26 cellular contexts compared by ENCODE assay signal in genomic region chr1:151545542-151545941, GRCh38. TPM values are rescaled to one million over a fixed set of nuclear protein-coding genes. Genes with fewer than 3 reads are reported as not detected.
A peak's percentile ranks its signal among the peaks of the same experiment; 100 is the strongest.
DNase-seq lines count a peak whose midpoint lies in the region; ATAC-seq and TF ChIP-seq lines count a peak whose summit lies in the region.
"Had no signal": no experiment of that assay in that cellular context is flagged by ENCODE, and none has a peak within 500 bp of the region (broad histone marks: within the 10 kb centered on the region; RNA-seq: fewer than 3 reads in every experiment).

No MANE protein-coding gene starts in this region.

- H3K27me3 Mint-ChIP-seq in GM23338 (ENCODE audit: insufficient read depth, low read depth, poor library complexity) = peaks cover 10% of the 10 kb centered on the region
- peaks cover 8% of the 10 kb centered on the region for H3K27me3 Mint-ChIP-seq in T-helper 17 cell
- H3K27me3 Mint-ChIP-seq in T-helper 2 cell treated with Interferon-gamma antibody and Interleukin-4, amounts not matched to agents 5 μg/mL and 100 μg/mL, for 36 hours (ENCODE audit: low read depth) = peaks cover 15% of the 10 kb centered on the region
- H3K27me3 Mint-ChIP-seq: CD4-positive, CD25-positive, alpha-beta regulatory T cell had no signal

- H2AFZ ChIP-seq in GM23338 = no peak overlapping the region

- H4K20me1 ChIP-seq in GM23338 (replicated peaks; ENCODE audit: insufficient read depth) = peaks cover 6% of the 10 kb centered on the region; the same call in 1 of the 2 replicates

- no peaks in the 10 kb centered on the region; the same call in 2 of the 3 replicates for H3K9me3 Mint-ChIP-seq in GM23338
- no peaks in the 10 kb centered on the region for H3K9me3 Mint-ChIP-seq in T-helper 2 cell treated with Interferon-gamma antibody and Interleukin-4, amounts not matched to agents 5 μg/mL and 100 μg/mL, for 36 hours
- H3K9me3 Mint-ChIP-seq: activated naive CD4-positive, alpha-beta T cell treated with anti-CD3 and anti-CD28 coated beads for 36 hours; CD4-positive, CD25-positive, alpha-beta regulatory T cell; memory B cell; naive B cell; stimulated activated effector memory CD8-positive, alpha-beta T cell treated with anti-CD3 and anti-CD28 coated beads, Interleukin-12 subunit alpha, Interleukin-12 subunit beta, amount 100 ng/mL, for 72 hours had no signal

- H3K4me1 Mint-ChIP-seq in GM23338 = peaks cover 35% of the 10 kb centered on the region
- peaks cover 22% of the 10 kb centered on the region for H3K4me1 Mint-ChIP-seq in T-helper 17 cell
- H3K4me1 Mint-ChIP-seq in T-helper 2 cell treated with Interferon-gamma antibody and Interleukin-4, amounts not matched to agents 5 μg/mL and 100 μg/mL, for 36 hours (ENCODE audit: low read depth) = peaks cover 18% of the 10 kb centered on the region

- H3K9ac ChIP-seq in subcutaneous abdominal adipose tissue (ENCODE audit: low read length in 5 of 5) = no peak overlapping the region

- H3K4me3 ChIP-seq in GM23338 = no peak overlapping the region
- H3K4me3 ChIP-seq in subcutaneous abdominal adipose tissue (ENCODE audit: low read depth in 1 of 5, low read length in 5 of 5) = no peak overlapping the region
- H3K4me3 ChIP-seq: Peyer's patch, SJSA1, vagina had no signal

- no peaks in the 10 kb centered on the region for H3F3A ChIP-seq in GM23338 (replicated peaks; ENCODE audit: low read depth)

- no peak for TF ChIP-seq CTCF in GM23338 (conservative IDR thresholded peaks at IDR 0.05; ENCODE audit: low read depth in 2 of 2)

- H3K27ac ChIP-seq in GM23338 (ENCODE audit: low read depth) (0 out of 2 replicates have a peak overlapping the region, but pooled peaks have one; percentile 29), subcutaneous abdominal adipose tissue (ENCODE audit: low read depth, low read length) (peak overlapping the region; percentile 23)
- H3K27ac ChIP-seq: Peyer's patch, vagina had no signal

- DNase-seq in GM23338 (ENCODE audit: low spot score) (no peak), T-helper 17 cell (no peak), glomerular visceral epithelial cell (ENCODE audit: extremely low spot score) (peak; percentile 24), activated gamma-delta T cell (lab: John Stamatoyannopoulos, UW) (no peak)
- DNase-seq in activated T-cell treated with anti-CD3 and anti-CD28 coated beads, Interleukin-2, amount 50 U/mL, for 1 hour = no peak
- no peak for DNase-seq in T-helper 2 cell treated with Interferon-gamma antibody and Interleukin-4, amounts not matched to agents 5 μg/mL and 100 μg/mL, for 36 hours (ENCODE audit: low spot score)
- DNase-seq: activated CD4-positive, alpha-beta T cell treated with anti-CD3 and anti-CD28 coated beads for 4 hours; activated CD8-positive, alpha-beta memory T cell treated with anti-CD3 and anti-CD28 coated beads for 24 hours; activated naive CD4-positive, alpha-beta T cell treated with anti-CD3 and anti-CD28 coated beads for 36 hours; activated T-cell treated with anti-CD3 and anti-CD28 coated beads, Interleukin-2, amount 50 U/mL, for 48 hours; CD4-positive, CD25-positive, alpha-beta regulatory T cell; dermis blood vessel endothelial cell; DMS 273 treated with DMSO at 0.1 percent for 48 hours; head of caudate nucleus; Karpas-422; left cardiac atrium; naive B cell; NCI-H1694; NCI-H2171; NCI-H526 had no signal

- no peaks in the 10 kb centered on the region for H3K9me2 ChIP-seq in GM23338 (ENCODE audit: insufficient read depth)

- H3K36me3 ChIP-seq in GM23338 (ENCODE audit: insufficient read depth) (no peaks in the 10 kb centered on the region), subcutaneous abdominal adipose tissue (ENCODE audit: control insufficient read depth in 5 of 5, insufficient read depth in 5 of 5, low read length in 5 of 5) (no peaks in the 10 kb centered on the region)
- H3K36me3 ChIP-seq: Peyer's patch, vagina had no signal

- no peak overlapping the region for H3K4me2 ChIP-seq in GM23338

- H3K4me3 Mint-ChIP-seq in GM23338 (no peak overlapping the region), T-helper 17 cell (no peak overlapping the region)
- H3K4me3 Mint-ChIP-seq in T-helper 2 cell treated with Interferon-gamma antibody and Interleukin-4, amounts not matched to agents 5 μg/mL and 100 μg/mL, for 36 hours = no peak overlapping the region
- H3K4me3 Mint-ChIP-seq: activated naive CD4-positive, alpha-beta T cell treated with anti-CD3 and anti-CD28 coated beads for 36 hours; memory B cell; naive B cell; stimulated activated effector memory CD8-positive, alpha-beta T cell treated with anti-CD3 and anti-CD28 coated beads, Interleukin-12 subunit alpha, Interleukin-12 subunit beta, amount 100 ng/mL, for 72 hours had no signal

- H3K4me1 ChIP-seq in GM23338 (ENCODE audit: insufficient read depth) (peaks cover 17% of the 10 kb centered on the region), subcutaneous abdominal adipose tissue (ENCODE audit: control insufficient read depth in 5 of 5, insufficient read depth in 5 of 5, low read length in 5 of 5) (peaks cover 3 to 55% (median 34%) of the 10 kb centered on the region in 5 donors)

- ATAC-seq in GM23338 = no peak
- no peak for ATAC-seq in T-helper 17 cell
- ATAC-seq: left cardiac atrium; stimulated activated effector memory CD8-positive, alpha-beta T cell treated with anti-CD3 and anti-CD28 coated beads, Interleukin-12 subunit alpha, Interleukin-12 subunit beta, amount 100 ng/mL, for 72 hours had no signal

- H3K36me3 Mint-ChIP-seq in GM23338 (ENCODE audit: low read depth) = no peaks in the 10 kb centered on the region; the same call in 2 of the 3 replicates
- no peaks in the 10 kb centered on the region for H3K36me3 Mint-ChIP-seq in T-helper 17 cell (ENCODE audit: low read depth)
- H3K36me3 Mint-ChIP-seq in T-helper 2 cell treated with Interferon-gamma antibody and Interleukin-4, amounts not matched to agents 5 μg/mL and 100 μg/mL, for 36 hours (ENCODE audit: low read depth) = no peaks in the 10 kb centered on the region
- H3K36me3 Mint-ChIP-seq: memory B cell had no signal

- H3K9me3 ChIP-seq in T-helper 17 cell (ENCODE audit: control insufficient read depth, low read length, poor library complexity, severe bottlenecking) (no peaks in the 10 kb centered on the region), subcutaneous abdominal adipose tissue (ENCODE audit: control insufficient read depth in 5 of 5, low read length in 5 of 5) (no peaks in the 10 kb centered on the region)
- H3K9me3 ChIP-seq: Peyer's patch, SJSA1, vagina had no signal

- H3K79me2 ChIP-seq in GM23338 (replicated peaks; ENCODE audit: insufficient read depth) = peaks cover 65% of the 10 kb centered on the region

- H3K27ac Mint-ChIP-seq in GM23338 (peak overlapping the region; percentile 16; the same call in 1 of the 2 replicates), T-helper 17 cell (peak overlapping the region; percentile 37)
- no peak overlapping the region for H3K27ac Mint-ChIP-seq in T-helper 2 cell treated with Interferon-gamma antibody and Interleukin-4, amounts not matched to agents 5 μg/mL and 100 μg/mL, for 36 hours
- H3K27ac Mint-ChIP-seq: activated naive CD4-positive, alpha-beta T cell treated with anti-CD3 and anti-CD28 coated beads for 36 hours; CD4-positive, CD25-positive, alpha-beta regulatory T cell; memory B cell; naive B cell; stimulated activated effector memory CD8-positive, alpha-beta T cell treated with anti-CD3 and anti-CD28 coated beads, Interleukin-12 subunit alpha, Interleukin-12 subunit beta, amount 100 ng/mL, for 72 hours had no signal

- 0 out of 2 replicates have a peak, but pooled peaks cover 6% of the 10 kb centered on the region for H3K27me3 ChIP-seq in GM23338 (ENCODE audit: insufficient read depth)
- H3K27me3 ChIP-seq in subcutaneous abdominal adipose tissue (ENCODE audit: control insufficient read depth in 5 of 5, insufficient read depth in 4 of 5, low read length in 5 of 5) = no peaks in the 10 kb centered on the region
- H3K27me3 ChIP-seq: Peyer's patch, SJSA1, vagina had no signal

TF ChIP-seq in GM23338, 12 proteins besides CTCF, POLR2A, EP300 and RAD21:
- TF ChIP-seq EZH2 (IDR thresholded peaks at IDR 0.05; ENCODE audit: low read depth, unreplicated experiment) (no peak), ZNF114 (CRISPR knock-in tag; IDR thresholded peaks at IDR 0.05) (no peak), REST (IDR thresholded peaks at IDR 0.05; ENCODE audit: unreplicated experiment) (no peak)

RNA-seq across cellular contexts. Expression of gene TUFT1, which starts 5.4 kb away (rescaled TPM):
- 10.4 and 11.9 TPM in 2 replicates for total RNA-seq in GM23338 (2014; rRNA removed; shearing (Covaris generic))
- 5.6 and 6.0 TPM in 2 replicates for polyA plus RNA-seq in GM23338 (2016; fragmentation: Nextera tagmentation; extraction: Ambion mirVana)
- total RNA-seq in T-helper 17 cell = 10 to 100 TPM; 11.4 to 18.2 TPM

RNA-seq across cellular contexts. Expression of gene CGN, which starts 34.4 kb away (rescaled TPM):
- 37.0 and 46.1 TPM in 2 replicates for total RNA-seq in GM23338 (2014; rRNA removed; shearing (Covaris generic))
- 11.8 and 13.9 TPM in 2 replicates for polyA plus RNA-seq in GM23338 (2016; fragmentation: Nextera tagmentation; extraction: Ambion mirVana)
- under 1 TPM; 0.60 to 0.75 TPM for total RNA-seq in T-helper 17 cell

Comparison
In these comparisons a context has a peak if more than half of its experiments do, and no peak if none do; other contexts are left out.
1. RNA of gene CGN, which starts 34.4 kb away (total RNA-seq): 37.0 to 46.1 TPM in GM23338; 0.60 to 0.75 TPM in T-helper 17 cell; every median in the first group is over 10 times any median in the second.